14 cellular contexts compared by ENCODE assay signal in genomic region chr5:138457532-138458275, GRCh38. TPM values are rescaled to one million over a fixed set of nuclear protein-coding genes. Genes with fewer than 3 reads are reported as not detected.
DNase-seq lines count a peak whose midpoint lies in the region; ATAC-seq and TF ChIP-seq lines count a peak whose summit lies in the region.
"Had no signal": no experiment of that assay in that cellular context is flagged by ENCODE, and none has a peak within 500 bp of the region (broad histone marks: within the 10 kb centered on the region; RNA-seq: fewer than 3 reads in every experiment).

No MANE protein-coding gene starts in this region.

- intact Hi-C loops in natural killer cell (cut with micrococcal nuclease): no loop called here

- no peaks in the 10 kb centered on the region for H3K27me3 ChIP-seq in CD4-positive, CD25-positive, alpha-beta regulatory T cell (ENCODE audit: control insufficient read depth, insufficient read depth, low read length)
- no peaks in the 10 kb centered on the region for H3K27me3 ChIP-seq in H7 (ENCODE audit: control insufficient read depth, insufficient read depth, low read length)
- H3K27me3 ChIP-seq: colonic mucosa, sigmoid colon had no signal

- peaks cover under 1% of the 10 kb centered on the region for H3K27me3 Mint-ChIP-seq in CD4-positive, CD25-positive, alpha-beta regulatory T cell
- H3K27me3 Mint-ChIP-seq in natural killer cell (ENCODE audit: low read depth in 2 of 2): no peaks in the 10 kb centered on the region
- H3K27me3 Mint-ChIP-seq: activated B cell treated with CpG ODN at 0.5 μM for 24 hours had no signal

- peak overlapping the region; percentile 74 to 80 (median 75) for H3K27ac Mint-ChIP-seq in CD4-positive, CD25-positive, alpha-beta regulatory T cell
- H3K27ac Mint-ChIP-seq in natural killer cell: peak overlapping the region; percentile 98
- H3K27ac Mint-ChIP-seq: activated B cell treated with CpG ODN at 0.5 μM for 24 hours had no signal

- H3K9me3 ChIP-seq in CD4-positive, CD25-positive, alpha-beta regulatory T cell (ENCODE audit: control insufficient read depth in 2 of 2, low read length in 2 of 2): no peaks in the 10 kb centered on the region
- H3K9me3 ChIP-seq: colonic mucosa, sigmoid colon had no signal

- no peak for TF ChIP-seq CTCF in natural killer cell (IDR thresholded peaks at IDR 0.05)

- H3K4me1 ChIP-seq in CD4-positive, CD25-positive, alpha-beta regulatory T cell (ENCODE audit: control insufficient read depth, insufficient read depth, low read length, poor library complexity, severe bottlenecking): peaks cover 28% of the 10 kb centered on the region
- H3K4me1 ChIP-seq: colonic mucosa had no signal

- no peak for ATAC-seq in CD4-positive, CD25-positive, alpha-beta regulatory T cell (ENCODE audit: low read depth in 2 of 2)
- no peak for ATAC-seq in natural killer cell

- H3K4me3 ChIP-seq in CD4-positive, CD25-positive, alpha-beta regulatory T cell (ENCODE audit: low read depth, low read length): no peak overlapping the region
- no peak overlapping the region for H3K4me3 ChIP-seq in H7 (ENCODE audit: insufficient read depth, low read depth, low read length)
- H3K4me3 ChIP-seq: colonic mucosa, sigmoid colon had no signal

- H3K4me1 Mint-ChIP-seq in CD4-positive, CD25-positive, alpha-beta regulatory T cell: peaks cover 8 to 40% (median 24%) of the 10 kb centered on the region in 4 donors
- peaks cover 34 to 46% of the 10 kb centered on the region in 2 donors for H3K4me1 Mint-ChIP-seq in natural killer cell

- H3K27ac ChIP-seq in CD4-positive, CD25-positive, alpha-beta regulatory T cell (ENCODE audit: insufficient read depth, low read length, poor library complexity, severe bottlenecking): no peak overlapping the region
- peak overlapping the region; percentile 53 for H3K27ac ChIP-seq in caudate nucleus (ENCODE audit: low read depth, low read length)
- H3K27ac ChIP-seq: colonic mucosa, RWPE1, sigmoid colon had no signal

- no peak for DNase-seq in CD4-positive, CD25-positive, alpha-beta regulatory T cell
- DNase-seq in H7 (peak; percentile 53), caudate nucleus (lab: John Stamatoyannopoulos, UW) (peak in 34 of 61 donors; percentile 21 to 68 (median 38)), natural killer cell (no peak), COLO668 (lab: John Stamatoyannopoulos, UW; ENCODE audit: unreplicated experiment) (no peak), NCI-H526 (lab: John Stamatoyannopoulos, UW) (no peak), NCI-H2107 treated with DMSO at 0.1 percent for 48 hours (lab: John Stamatoyannopoulos, UW; ENCODE audit: unreplicated experiment) (no peak)
- DNase-seq: activated B cell treated with CpG ODN at 0.5 μM for 24 hours, colonic mucosa, IMR-90, NCI-H1436 treated with DMSO at 0.1 percent for 48 hours, NCI-H524, sigmoid colon had no signal

- H3K36me3 ChIP-seq in CD4-positive, CD25-positive, alpha-beta regulatory T cell (ENCODE audit: control insufficient read depth, insufficient read depth, low read length): no peaks in the 10 kb centered on the region
- H3K36me3 ChIP-seq in H7 (replicated peaks; ENCODE audit: control insufficient read depth, insufficient read depth, low read length): no peaks in the 10 kb centered on the region
- H3K36me3 ChIP-seq: colonic mucosa, sigmoid colon had no signal

- H3K4me3 Mint-ChIP-seq in CD4-positive, CD25-positive, alpha-beta regulatory T cell: peak overlapping the region in 3 of 4 donors; percentile 20 to 41 (median 38)
- peak overlapping the region; percentile 57 for H3K4me3 Mint-ChIP-seq in natural killer cell
- H3K4me3 Mint-ChIP-seq: activated B cell treated with CpG ODN at 0.5 μM for 24 hours had no signal

- H3K36me3 Mint-ChIP-seq in CD4-positive, CD25-positive, alpha-beta regulatory T cell: peaks cover 3% of the 10 kb centered on the region
- no peaks in the 10 kb centered on the region for H3K36me3 Mint-ChIP-seq in natural killer cell

- H3K9me3 Mint-ChIP-seq in CD4-positive, CD25-positive, alpha-beta regulatory T cell: no peaks in the 10 kb centered on the region
- no peaks in the 10 kb centered on the region for H3K9me3 Mint-ChIP-seq in natural killer cell
- H3K9me3 Mint-ChIP-seq: activated B cell treated with CpG ODN at 0.5 μM for 24 hours had no signal

RNA-seq across cellular contexts. Expression of gene EGR1, which starts 7.6 kb away (rescaled TPM):
- total RNA-seq in CD4-positive, CD25-positive, alpha-beta regulatory T cell: 19.0 TPM
- polyA plus RNA-seq in CD4-positive, CD25-positive, alpha-beta regulatory T cell: 1 to 10 TPM in 2 of 4 donors, under 1 TPM in 2; 0.38 to 1.1 (median 0.84) TPM
- total RNA-seq in H7 (2014; rRNA removed; shearing (Covaris generic)): 0.10 and 7.5 TPM in 2 replicates
- total RNA-seq in natural killer cell: 100 to 1,000 TPM in 1 of 3 donors, 10 to 100 TPM in 2; 52.1 to 137 (median 84.8) TPM

RNA-seq across cellular contexts. Expression of gene REEP2, which starts 18.8 kb away (rescaled TPM):
- total RNA-seq in CD4-positive, CD25-positive, alpha-beta regulatory T cell: not detected
- polyA plus RNA-seq in CD4-positive, CD25-positive, alpha-beta regulatory T cell: under 1 TPM in 2 of 4 donors, not detected in 2; 0.21 to 0.52 TPM
- total RNA-seq in H7 (2014; rRNA removed; shearing (Covaris generic)): 18.3 and 20.3 TPM in 2 replicates
- total RNA-seq in natural killer cell: under 1 TPM; 0.28 to 0.79 (median 0.66) TPM
- total RNA-seq: activated B cell treated with CpG ODN at 0.5 μM for 24 hours had no signal

Comparison
In these comparisons a context has a peak if more than half of its experiments do, and no peak if none do; other contexts are left out.
1. DNase-seq: peak in H7 (single experiment) and caudate nucleus (34 of 61); none in CD4-positive, CD25-positive, alpha-beta regulatory T cell (0 of 3), natural killer cell (single experiment), COLO668 (single experiment), NCI-H526 (0 of 2) and NCI-H2107 treated with DMSO at 0.1 percent for 48 hours (single experiment).
2. RNA of gene REEP2, which starts 18.8 kb away (total RNA-seq): 18.3 to 20.3 TPM in H7; 0.28 to 0.79 TPM in natural killer cell and not detected in CD4-positive, CD25-positive, alpha-beta regulatory T cell (single experiment); every median in the first group is over 10 times any median in the second.